Comparison of ENCODE assay signal across 6 cellular contexts in the genomic region with DNA sequence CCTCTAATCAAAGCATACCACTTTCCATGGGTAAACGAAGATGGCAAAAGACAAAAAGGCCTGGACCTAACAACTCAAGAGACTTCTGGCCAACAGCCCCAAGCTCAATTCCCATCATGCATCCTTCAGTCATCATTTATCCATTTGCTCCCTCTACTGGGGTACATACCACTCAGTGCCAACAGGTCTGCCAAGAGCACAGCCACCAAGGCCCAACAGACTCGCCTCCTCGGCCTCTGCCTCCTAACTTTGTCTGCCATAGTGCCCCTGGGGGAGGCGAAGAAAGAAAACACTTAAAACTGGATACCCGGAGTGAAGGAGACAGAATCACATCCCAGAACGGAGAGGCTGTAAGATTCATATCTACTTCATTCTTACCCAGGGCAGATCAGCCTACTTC. TPM values are rescaled to one million over a fixed set of nuclear protein-coding genes. Genes with fewer than 3 reads are reported as not detected.
DNase-seq lines count a peak whose midpoint lies in the region; ATAC-seq and TF ChIP-seq lines count a peak whose summit lies in the region.

No MANE protein-coding gene starts in this region.

- peak overlapping the region; percentile 82 for H3K4me3 Mint-ChIP-seq in activated CD4-positive, alpha-beta T cell treated with anti-CD3 and anti-CD28 coated beads for 36 hours
- peak overlapping the region; percentile 96 for H3K4me3 Mint-ChIP-seq in activated B cell treated with CpG ODN at 0.5 μM for 24 hours

- peaks cover 43% of the 10 kb centered on the region for H3K4me1 Mint-ChIP-seq in activated CD4-positive, alpha-beta T cell treated with anti-CD3 and anti-CD28 coated beads for 36 hours
- peaks cover 53% of the 10 kb centered on the region for H3K4me1 Mint-ChIP-seq in activated B cell treated with CpG ODN at 0.5 μM for 24 hours

- CTCF ChIA-PET in activated CD4-positive, alpha-beta T cell treated with anti-CD3 and anti-CD28 coated beads for 36 hours (lab: Charles Lee), result interaction anchor here (0.7 to 3.1 kb wide), 7 partner anchors 10 to 259 kb away, joined by 3 to 16 read pairs (median 5); partner anchors contain the start of genes HMBS and VPS11
- CTCF ChIA-PET in activated B cell treated with CpG ODN at 0.5 μM for 24 hours (lab: Charles Lee), result interaction anchor here (1.3 to 2.1 kb wide), 2 partner anchors 12 to 29 kb away, joined by 4 to 9 read pairs; partner anchors contain the start of genes HMBS and VPS11

- H3K36me3 ChIP-seq in kidney epithelial cell (ENCODE audit: control insufficient read depth, insufficient read depth, low read length), result peaks cover 1% of the 10 kb centered on the region

- H3K27ac Mint-ChIP-seq in activated CD4-positive, alpha-beta T cell treated with anti-CD3 and anti-CD28 coated beads for 36 hours, result peak overlapping the region; percentile 76
- peak overlapping the region; percentile 79 for H3K27ac Mint-ChIP-seq in activated B cell treated with CpG ODN at 0.5 μM for 24 hours

- DNase-seq in activated CD4-positive, alpha-beta T cell treated with anti-CD3 and anti-CD28 coated beads for 36 hours, result peak; percentile 30
- no peak for DNase-seq in activated CD4-positive, alpha-beta T cell treated with anti-CD3 and anti-CD28 coated beads, Interleukin-2, amount 50 U/mL, for 4 hours
- no peak for DNase-seq in activated B cell treated with CpG ODN at 0.5 μM for 24 hours
- DNase-seq in kidney epithelial cell (ENCODE audit: low read depth), result no peak

- POLR2A ChIA-PET in activated CD4-positive, alpha-beta T cell treated with anti-CD3 and anti-CD28 coated beads for 36 hours (lab: Charles Lee), result interaction anchor here (0.6 to 4.2 kb wide), 7 partner anchors 9 to 620 kb away, joined by 3 to 22 read pairs (median 3); partner anchors contain the start of genes DPAGT1, KMT2A, RNF26 and VPS11
- POLR2A ChIA-PET in activated B cell treated with CpG ODN at 0.5 μM for 24 hours (lab: Charles Lee), result interaction anchor here (0.5 to 4.7 kb wide), 13 partner anchors 12 to 1958 kb away, joined by 3 to 62 read pairs (median 6); partner anchors contain the start of genes C2CD2L, CENATAC, DPAGT1 and HINFP

- H3K4me3 ChIP-seq in kidney epithelial cell (ENCODE audit: low read depth, low read length), result peak overlapping the region; percentile 74

- no peaks in the 10 kb centered on the region for H3K27me3 Mint-ChIP-seq in activated CD4-positive, alpha-beta T cell treated with anti-CD3 and anti-CD28 coated beads for 36 hours
- no peaks in the 10 kb centered on the region for H3K27me3 Mint-ChIP-seq in activated B cell treated with CpG ODN at 0.5 μM for 24 hours

- ATAC-seq in activated CD4-positive, alpha-beta T cell treated with anti-CD3 and anti-CD28 coated beads for 36 hours, result no peak
- ATAC-seq in activated B cell treated with CpG ODN at 0.5 μM for 24 hours (ENCODE audit: low read depth) (no peak), HG03280 (IDR thresholded peaks at IDR 0.05; ENCODE audit: unreplicated experiment) (no peak), HG02678 (IDR thresholded peaks at IDR 0.05; ENCODE audit: unreplicated experiment) (no peak)

- no peaks in the 10 kb centered on the region for H3K27me3 ChIP-seq in kidney epithelial cell (ENCODE audit: control insufficient read depth, insufficient read depth, low read length)

- H3K9me3 Mint-ChIP-seq in activated CD4-positive, alpha-beta T cell treated with anti-CD3 and anti-CD28 coated beads for 36 hours (ENCODE audit: low read depth), result no peaks in the 10 kb centered on the region
- H3K9me3 Mint-ChIP-seq in activated B cell treated with CpG ODN at 0.5 μM for 24 hours, result no peaks in the 10 kb centered on the region

- H3K36me3 Mint-ChIP-seq in activated CD4-positive, alpha-beta T cell treated with anti-CD3 and anti-CD28 coated beads for 36 hours (ENCODE audit: low read depth), result peaks cover 46% of the 10 kb centered on the region
- H3K36me3 Mint-ChIP-seq in activated B cell treated with CpG ODN at 0.5 μM for 24 hours (ENCODE audit: low read depth), result peaks cover 59% of the 10 kb centered on the region

- no peak for TF ChIP-seq CTCF in activated B cell treated with CpG ODN at 0.5 μM for 24 hours (IDR thresholded peaks at IDR 0.05)
- TF ChIP-seq CTCF in kidney epithelial cell (IDR thresholded peaks at IDR 0.05; ENCODE audit: insufficient read depth, low read length, poor library complexity, severe bottlenecking), result peak; percentile 41

- intact Hi-C loops in activated CD4-positive, alpha-beta T cell treated with anti-CD3 and anti-CD28 coated beads for 36 hours (cut with DNase I, micrococcal nuclease), result loop anchor here (2.0 kb wide), 4 partner anchors 37 to 267 kb away; partner anchors contain the start of genes HINFP (in 1 of the 2), RPS25 (in 1 of the 2) and TRAPPC4 (in 1 of the 2)
- intact Hi-C loops in activated B cell treated with CpG ODN at 0.5 μM for 24 hours (cut with micrococcal nuclease), result loop anchor here (2.0 to 10.0 kb wide), 3 partner anchors 61 to 264 kb away; partner anchors contain the start of genes CENATAC and DDX6

RNA-seq across cellular contexts. Expression of gene HYOU1, which starts 1.1 kb away (rescaled TPM):
- 100 to 1,000 TPM; 104 to 114 TPM for total RNA-seq in activated CD4-positive, alpha-beta T cell treated with anti-CD3 and anti-CD28 coated beads for 36 hours
- total RNA-seq in activated B cell treated with CpG ODN at 0.5 μM for 24 hours (120 and 122 TPM in 2 replicates), kidney epithelial cell (280 and 303 TPM in 2 replicates)

RNA-seq across cellular contexts. Expression of gene VPS11, which starts 11.7 kb away (rescaled TPM):
- 10 to 100 TPM; 20.5 to 25.4 TPM for total RNA-seq in activated CD4-positive, alpha-beta T cell treated with anti-CD3 and anti-CD28 coated beads for 36 hours
- total RNA-seq in activated B cell treated with CpG ODN at 0.5 μM for 24 hours, result 49.6 and 53.6 TPM in 2 replicates
- 30.7 and 39.0 TPM in 2 replicates for total RNA-seq in kidney epithelial cell

RNA-seq across cellular contexts. Expression of gene SLC37A4, which starts 25.2 kb away (rescaled TPM):
- total RNA-seq in activated CD4-positive, alpha-beta T cell treated with anti-CD3 and anti-CD28 coated beads for 36 hours, result 10 to 100 TPM; 26.2 to 36.2 TPM
- total RNA-seq in activated B cell treated with CpG ODN at 0.5 μM for 24 hours (12.0 and 12.1 TPM in 2 replicates), kidney epithelial cell (20.7 and 27.9 TPM in 2 replicates)

RNA-seq across cellular contexts. Expression of gene HMBS, which starts 28.8 kb away (rescaled TPM):
- total RNA-seq in activated CD4-positive, alpha-beta T cell treated with anti-CD3 and anti-CD28 coated beads for 36 hours, result 10 to 100 TPM; 39.8 to 41.8 TPM
- total RNA-seq in activated B cell treated with CpG ODN at 0.5 μM for 24 hours, result 17.5 and 26.9 TPM in 2 replicates
- total RNA-seq in kidney epithelial cell, result 27.7 and 29.7 TPM in 2 replicates

RNA-seq across cellular contexts. Expression of gene TRAPPC4, which starts 37.3 kb away (rescaled TPM):
- total RNA-seq in activated CD4-positive, alpha-beta T cell treated with anti-CD3 and anti-CD28 coated beads for 36 hours, result 10 to 100 TPM; 62.2 to 81.9 TPM
- total RNA-seq in activated B cell treated with CpG ODN at 0.5 μM for 24 hours (56.8 and 60.1 TPM in 2 replicates), kidney epithelial cell (61.2 and 72.6 TPM in 2 replicates)
